ENCODE assay signal across 20 cellular contexts in genomic region chr15:46703352-46703861, GRCh38.
A peak's percentile ranks its signal among the peaks of the same experiment; 100 is the strongest.
DNase-seq lines count a peak whose midpoint lies in the region; ATAC-seq and TF ChIP-seq lines count a peak whose summit lies in the region.
"Had no signal": no experiment of that assay in that cellular context is flagged by ENCODE, and none has a peak within 500 bp of the region (broad histone marks: within the 10 kb centered on the region; RNA-seq: fewer than 3 reads in every experiment).

No MANE protein-coding gene starts in this region.

- peaks cover 0 to 5% (median 2%) of the 10 kb centered on the region in 3 experiments; a peak in 1 of 7 replicates for H3K36me3 Mint-ChIP-seq in H9 (ENCODE audit: insufficient read depth in 1 of 3, low read depth in 3 of 3)
- H3K36me3 Mint-ChIP-seq: activated CD8-positive, alpha-beta memory T cell treated with anti-CD3 and anti-CD28 coated beads, Interleukin-2, amount 10 ng/mL, durations not matched to agents 7 days and 5 days; stimulated activated naive B cell treated with anti-CD40 and anti-IgM and Interleukin-4, amounts not matched to agents 10 μg/mL and 1 μg/mL and 100 μg/mL, for 72 hours had no signal

- no peaks in the 10 kb centered on the region for H3K9me3 ChIP-seq in BLaER1
- no peaks in the 10 kb centered on the region for H3K9me3 ChIP-seq in H9 (ENCODE audit: control insufficient read depth, low read depth, low read length)
- H3K9me3 ChIP-seq: BE2C, breast epithelium, neutrophil, thyroid gland had no signal

- H4K91ac ChIP-seq in H9 (ENCODE audit: insufficient read length, low read depth, low read length) = no peak overlapping the region

- peak; percentile 64 for ATAC-seq in GM19035 (IDR thresholded peaks at IDR 0.05; ENCODE audit: unreplicated experiment)
- peak; percentile 77 for ATAC-seq in HG02623 (IDR thresholded peaks at IDR 0.05; ENCODE audit: unreplicated experiment)
- ATAC-seq in HG03460 (IDR thresholded peaks at IDR 0.05; ENCODE audit: unreplicated experiment) = peak; percentile 70
- ATAC-seq in GM21825 (IDR thresholded peaks at IDR 0.05; ENCODE audit: unreplicated experiment) = no peak
- ATAC-seq: activated CD8-positive, alpha-beta memory T cell treated with anti-CD3 and anti-CD28 coated beads, Interleukin-2, amount 10 ng/mL, durations not matched to agents 7 days and 5 days; activated naive CD8-positive, alpha-beta T cell treated with anti-CD3 and anti-CD28 coated beads, Interleukin-2, amount 50 U/mL, for 24 hours; stimulated activated naive B cell treated with anti-CD40 and anti-IgM and Interleukin-4, amounts not matched to agents 10 μg/mL and 1 μg/mL and 100 μg/mL, for 72 hours had no signal

- H3K27ac Mint-ChIP-seq in H9 = no peak overlapping the region
- H3K27ac Mint-ChIP-seq: activated CD8-positive, alpha-beta memory T cell treated with anti-CD3 and anti-CD28 coated beads, Interleukin-2, amount 10 ng/mL, durations not matched to agents 7 days and 5 days; activated naive CD8-positive, alpha-beta T cell treated with anti-CD3 and anti-CD28 coated beads, Interleukin-2, amount 50 U/mL, for 24 hours; activated T-helper 2 cell treated with anti-CD3 and anti-CD28 coated beads, Interferon-gamma antibody, Interleukin-2, Interleukin-4, amounts not matched to agents 10 μg/mL and 5 μg/mL and 100 μg/mL, durations not matched to agents 14 hours and 24 hours and 36 hours; stimulated activated naive B cell treated with anti-CD40 and anti-IgM and Interleukin-4, amounts not matched to agents 10 μg/mL and 1 μg/mL and 100 μg/mL, for 72 hours had no signal

- no peak overlapping the region for H3K18ac ChIP-seq in H9 (ENCODE audit: insufficient read length, low read depth, low read length)

- H3K4me3 Mint-ChIP-seq in H9 = no peak overlapping the region
- H3K4me3 Mint-ChIP-seq: activated CD8-positive, alpha-beta memory T cell treated with anti-CD3 and anti-CD28 coated beads, Interleukin-2, amount 10 ng/mL, durations not matched to agents 7 days and 5 days; activated naive CD8-positive, alpha-beta T cell treated with anti-CD3 and anti-CD28 coated beads, Interleukin-2, amount 50 U/mL, for 24 hours; stimulated activated naive B cell treated with anti-CD40 and anti-IgM and Interleukin-4, amounts not matched to agents 10 μg/mL and 1 μg/mL and 100 μg/mL, for 72 hours had no signal

- H3K14ac ChIP-seq in H9 (ENCODE audit: insufficient read depth, low read length) = no peak overlapping the region

- no peak overlapping the region for H2BK5ac ChIP-seq in H9 (ENCODE audit: insufficient read length, low read length)

- H3K4me2 ChIP-seq in BLaER1 (peak overlapping the region; percentile 59), H9 (ENCODE audit: insufficient read depth, insufficient read length, low read length) (no peak overlapping the region)

- DNase-seq in H9 (no peak), amygdala (lab: John Stamatoyannopoulos, UW) (no peak), ecto neural progenitor cell (ENCODE audit: low spot score) (no peak)
- DNase-seq: 8988T; activated CD8-positive, alpha-beta memory T cell treated with anti-CD3 and anti-CD28 coated beads, Interleukin-2, amount 10 ng/mL, durations not matched to agents 7 days and 5 days; activated naive CD8-positive, alpha-beta T cell treated with anti-CD3 and anti-CD28 coated beads, Interleukin-2, amount 50 U/mL, for 24 hours; BE2C; dermis blood vessel endothelial cell; GM23248; NCI-H1436 treated with DMSO at 0.1 percent for 48 hours; stimulated activated naive B cell treated with anti-CD40 and anti-IgM and Interleukin-4, amounts not matched to agents 10 μg/mL and 1 μg/mL and 100 μg/mL, for 72 hours; thyroid gland had no signal

- H3K27me3 Mint-ChIP-seq in H9 (ENCODE audit: low read depth) = no peaks in the 10 kb centered on the region
- H3K27me3 Mint-ChIP-seq: activated CD8-positive, alpha-beta memory T cell treated with anti-CD3 and anti-CD28 coated beads, Interleukin-2, amount 10 ng/mL, durations not matched to agents 7 days and 5 days; activated naive CD8-positive, alpha-beta T cell treated with anti-CD3 and anti-CD28 coated beads, Interleukin-2, amount 50 U/mL, for 24 hours; stimulated activated naive B cell treated with anti-CD40 and anti-IgM and Interleukin-4, amounts not matched to agents 10 μg/mL and 1 μg/mL and 100 μg/mL, for 72 hours had no signal

- no peak overlapping the region for H2AK5ac ChIP-seq in H9 (ENCODE audit: insufficient read length, low read length)

- H2BK120ac ChIP-seq in H9 (ENCODE audit: low read depth, low read length, poor library complexity, severe bottlenecking) = no peak overlapping the region

- no peak overlapping the region for H2BK12ac ChIP-seq in H9 (ENCODE audit: insufficient read length, low read depth, low read length)

- no peak for TF ChIP-seq CTCF in H9 (conservative IDR thresholded peaks at IDR 0.05)

- no peak overlapping the region for H4K5ac ChIP-seq in H9 (ENCODE audit: insufficient read length, low read depth, low read length)

- no peak overlapping the region for H3K9ac ChIP-seq in BLaER1
- H3K9ac ChIP-seq in H9 (ENCODE audit: extremely low read depth, insufficient read length, low read length) = no peak overlapping the region
- H3K9ac ChIP-seq: GM23248 had no signal

- H3K36me3 ChIP-seq in BLaER1 = no peaks in the 10 kb centered on the region
- H3K36me3 ChIP-seq: BE2C, breast epithelium, neutrophil, thyroid gland had no signal

- H3K9me3 Mint-ChIP-seq in H9 = peaks cover 0 to 10% of the 10 kb centered on the region in 2 experiments; a peak in 3 of 5 replicates

- no peak overlapping the region for H2AFZ ChIP-seq in H9 (ENCODE audit: low read length)
- H2AFZ ChIP-seq: GM23248 had no signal

- H3K27me3 ChIP-seq in BLaER1 = no peaks in the 10 kb centered on the region
- no peaks in the 10 kb centered on the region for H3K27me3 ChIP-seq in H9 (ENCODE audit: insufficient read depth, low read length)
- H3K27me3 ChIP-seq: BE2C, breast epithelium, neutrophil, thyroid gland had no signal

- no peaks in the 10 kb centered on the region for H3K79me2 ChIP-seq in H9 (ENCODE audit: insufficient read depth, low read length)

- H3K4me3 ChIP-seq in BLaER1 = no peak overlapping the region
- H3K4me3 ChIP-seq: breast epithelium, GM23248, thyroid gland had no signal

- H3K4ac ChIP-seq in H9 (ENCODE audit: low read depth, low read length) = no peak overlapping the region

- H4K20me1 ChIP-seq in BLaER1 (no peaks in the 10 kb centered on the region), H9 (ENCODE audit: control insufficient read depth, insufficient read depth, insufficient read length) (no peaks in the 10 kb centered on the region)

- WGBS in H9 (ENCODE audit: extremely low coverage, insufficient read length, low lambda C conversion rate) = no CpG with 5 or more reads among the region's 3 CpGs

- H3K23ac ChIP-seq in H9 (ENCODE audit: insufficient read length, low read depth, low read length) = no peak overlapping the region

- H2BK20ac ChIP-seq in H9 (ENCODE audit: low read depth, low read length, poor library complexity, severe bottlenecking) = no peak overlapping the region

- H3T11ph ChIP-seq in H9 (ENCODE audit: low read length) = no peak overlapping the region

- H3K79me1 ChIP-seq in H9 (ENCODE audit: insufficient read depth, low read depth, low read length, poor library complexity, severe bottlenecking) = no peaks in the 10 kb centered on the region

- no peaks in the 10 kb centered on the region for H3K23me2 ChIP-seq in H9 (ENCODE audit: insufficient read length, low read depth, low read length, poor library complexity, severe bottlenecking)

- no peak overlapping the region for H3K56ac ChIP-seq in H9 (ENCODE audit: insufficient read length, low read depth, low read length)

- no peak overlapping the region for H2BK15ac ChIP-seq in H9 (ENCODE audit: low read depth, low read length)

- H3K27ac ChIP-seq in BLaER1 (0 out of 2 replicates have a peak overlapping the region, but pooled peaks have one; percentile 16), H9 (ENCODE audit: insufficient read length, low read depth, low read length) (no peak overlapping the region)
- H3K27ac ChIP-seq: breast epithelium, GM23248, neutrophil, thyroid gland had no signal

- H3K4me1 ChIP-seq in BLaER1 = peaks cover 26% of the 10 kb centered on the region
- H3K4me1 ChIP-seq in H9 (ENCODE audit: insufficient read depth, low read length) = no peaks in the 10 kb centered on the region
- H3K4me1 ChIP-seq: BE2C, breast epithelium, thyroid gland had no signal

- no peak overlapping the region for H4K8ac ChIP-seq in H9 (replicated peaks; ENCODE audit: insufficient read length, low read depth, low read length)

- H3K4me1 Mint-ChIP-seq in H9 = no peaks in the 10 kb centered on the region
- H3K4me1 Mint-ChIP-seq: activated CD8-positive, alpha-beta memory T cell treated with anti-CD3 and anti-CD28 coated beads, Interleukin-2, amount 10 ng/mL, durations not matched to agents 7 days and 5 days; activated naive CD8-positive, alpha-beta T cell treated with anti-CD3 and anti-CD28 coated beads, Interleukin-2, amount 50 U/mL, for 24 hours; stimulated activated naive B cell treated with anti-CD40 and anti-IgM and Interleukin-4, amounts not matched to agents 10 μg/mL and 1 μg/mL and 100 μg/mL, for 72 hours had no signal
